Comparison of ENCODE assay signal across 8 cellular contexts in genomic region chr2:203814661-203815540, GRCh38. TPM values are rescaled to one million over a fixed set of nuclear protein-coding genes. Genes with fewer than 3 reads are reported as not detected.
DNase-seq lines count a peak whose midpoint lies in the region; ATAC-seq, FAIRE-seq and TF ChIP-seq lines count a peak whose summit lies in the region.

No MANE protein-coding gene starts in this region.

- no peaks in the 10 kb centered on the region for H3K36me3 ChIP-seq in GM23338 (ENCODE audit: insufficient read depth)
- H3K36me3 ChIP-seq in parathyroid adenoma (ENCODE audit: control insufficient read depth, insufficient read depth, low read length) = no peaks in the 10 kb centered on the region

- H3K27ac ChIP-seq in GM23338 (ENCODE audit: low read depth) = no peak overlapping the region
- no peak overlapping the region for H3K27ac ChIP-seq in parathyroid adenoma

- no peaks in the 10 kb centered on the region for H3K36me3 Mint-ChIP-seq in GM23338 (ENCODE audit: low read depth)

- no peak overlapping the region for H3K9ac ChIP-seq in parathyroid adenoma

- no peak overlapping the region for H3K4me2 ChIP-seq in GM23338
- H3K4me2 ChIP-seq in parathyroid adenoma (ENCODE audit: low read length) = no peak overlapping the region

- H3K4me1 Mint-ChIP-seq in GM23338 = peaks cover 5% of the 10 kb centered on the region; the same call in 2 of the 3 replicates

- no peaks in the 10 kb centered on the region; the same call in 1 of the 2 replicates for H3K4me1 ChIP-seq in GM23338 (ENCODE audit: insufficient read depth)
- H3K4me1 ChIP-seq in parathyroid adenoma = no peaks in the 10 kb centered on the region

- no peaks in the 10 kb centered on the region for H3K79me2 ChIP-seq in GM23338 (replicated peaks; ENCODE audit: insufficient read depth)
- H3K79me2 ChIP-seq in parathyroid adenoma = no peaks in the 10 kb centered on the region

- peak; percentile 77 for DNase-seq in G401 (ENCODE audit: low spot score)
- peak; percentile 87 for DNase-seq in GM23338 (ENCODE audit: low spot score)
- peak; percentile 76 for DNase-seq in M059J (ENCODE audit: low read depth)
- peak; percentile 83 for DNase-seq in RKO (ENCODE audit: low spot score)
- peak; percentile 17 for DNase-seq in activated gamma-delta T cell treated with anti-CD3 and anti-CD28 coated beads, Interleukin-2, amount 50 U/mL, for 16 hours (ENCODE audit: low read depth)
- peak; percentile 32 to 65 for DNase-seq in frontal cortex (ENCODE audit: low spot score in 2 of 2)

- H3K27me3 ChIP-seq in GM23338 (ENCODE audit: insufficient read depth) = no peaks in the 10 kb centered on the region
- H3K27me3 ChIP-seq in parathyroid adenoma (ENCODE audit: control insufficient read depth, insufficient read depth, low read length) = no peaks in the 10 kb centered on the region

- no peak overlapping the region for H3K27ac Mint-ChIP-seq in GM23338

- no peaks in the 10 kb centered on the region for H3K9me3 ChIP-seq in parathyroid adenoma (ENCODE audit: control insufficient read depth, low read length)

- ATAC-seq in GM23338 = peak; percentile 98
- no peak for ATAC-seq in HG03159 (IDR thresholded peaks at IDR 0.05; ENCODE audit: unreplicated experiment)

- FAIRE-seq in frontal cortex (lab: Jason Lieb, UNC) = no peak

- in situ Hi-C loops in G401 (cut with HindIII; ENCODE audit: low sequenced_read_pairs) = no loop called here

- H3K9me3 Mint-ChIP-seq in GM23338 = no peaks in the 10 kb centered on the region

- H3K4me3 ChIP-seq in GM23338 = no peak overlapping the region
- H3K4me3 ChIP-seq in parathyroid adenoma (ENCODE audit: low read depth, low read length) = no peak overlapping the region

- H3F3A ChIP-seq in GM23338 (replicated peaks; ENCODE audit: low read depth) = no peaks in the 10 kb centered on the region

- H3K27me3 Mint-ChIP-seq in GM23338 (ENCODE audit: insufficient read depth, low read depth, poor library complexity) = peaks cover 2% of the 10 kb centered on the region

- peak; percentile 73 to 82 for TF ChIP-seq CTCF in GM23338 (conservative IDR thresholded peaks at IDR 0.05; ENCODE audit: low read depth in 2 of 2)
- peak; percentile 76 for TF ChIP-seq CTCF in parathyroid adenoma (IDR thresholded peaks at IDR 0.05)

- no peak overlapping the region for H3K4me3 Mint-ChIP-seq in GM23338

- H2AFZ ChIP-seq in GM23338 (peak overlapping the region; percentile 33; the same call in 1 of the 2 replicates), parathyroid adenoma (peak overlapping the region; percentile 36)

- no peaks in the 10 kb centered on the region for H4K20me1 ChIP-seq in GM23338 (replicated peaks; ENCODE audit: insufficient read depth)

- no peaks in the 10 kb centered on the region for H3K9me2 ChIP-seq in GM23338 (ENCODE audit: insufficient read depth)

TF ChIP-seq in GM23338, 12 proteins besides CTCF, POLR2A, EP300 and RAD21 (continues in another document):
- no peak for TF ChIP-seq ZNF331 (CRISPR knock-in tag; IDR thresholded peaks at IDR 0.05; ENCODE audit: low read depth)
- TF ChIP-seq CREB1 (CRISPR knock-in tag; IDR thresholded peaks at IDR 0.05; ENCODE audit: low read depth) = no peak
- TF ChIP-seq ZNF114 (CRISPR knock-in tag; IDR thresholded peaks at IDR 0.05) = no peak
- no peak for TF ChIP-seq REST (IDR thresholded peaks at IDR 0.05; ENCODE audit: unreplicated experiment)
- no peak for TF ChIP-seq EZH2 (IDR thresholded peaks at IDR 0.05; ENCODE audit: low read depth, unreplicated experiment)
- no peak for TF ChIP-seq JUNB (IDR thresholded peaks at IDR 0.05; ENCODE audit: unreplicated experiment)
- TF ChIP-seq ZNF462 (CRISPR knock-in tag; IDR thresholded peaks at IDR 0.05) = no peak
- no peak for TF ChIP-seq STAT1 (IDR thresholded peaks at IDR 0.05; ENCODE audit: unreplicated experiment)
- TF ChIP-seq EZH2phosphoT487 (IDR thresholded peaks at IDR 0.05; ENCODE audit: unreplicated experiment) = no peak
- no peak for TF ChIP-seq POLR2AphosphoS5 (IDR thresholded peaks at IDR 0.05; ENCODE audit: low read depth)
- no peak for TF ChIP-seq NANOG (IDR thresholded peaks at IDR 0.05; ENCODE audit: borderline replicate concordance)

RNA-seq across cellular contexts. Expression of gene CTLA4, which starts 52.7 kb away (rescaled TPM):
- not detected in 2 replicates for total RNA-seq in G401 (2014; rRNA removed; shearing (Covaris generic))
- not detected in 2 replicates for total RNA-seq in GM23338 (2014; rRNA removed; shearing (Covaris generic))
- not detected in 2 replicates for polyA plus RNA-seq in GM23338 (2016; fragmentation: Nextera tagmentation; extraction: Ambion mirVana)
- not detected in 2 replicates for total RNA-seq in M059J (2014; rRNA removed; shearing (Covaris generic))
- not detected for total RNA-seq in frontal cortex

Comparison
In these comparisons a context has a peak if more than half of its experiments do, and no peak if none do; other contexts are left out.
1. DNase-seq: peak in every context shown above with its lines; median percentile 87 in GM23338; 83 in RKO; 77 in G401; 76 in M059J; 48 in frontal cortex; 17 in activated gamma-delta T cell treated with anti-CD3 and anti-CD28 coated beads, Interleukin-2, amount 50 U/mL, for 16 hours.